ENCODE assay signal across 2 cellular contexts in the genomic region with DNA sequence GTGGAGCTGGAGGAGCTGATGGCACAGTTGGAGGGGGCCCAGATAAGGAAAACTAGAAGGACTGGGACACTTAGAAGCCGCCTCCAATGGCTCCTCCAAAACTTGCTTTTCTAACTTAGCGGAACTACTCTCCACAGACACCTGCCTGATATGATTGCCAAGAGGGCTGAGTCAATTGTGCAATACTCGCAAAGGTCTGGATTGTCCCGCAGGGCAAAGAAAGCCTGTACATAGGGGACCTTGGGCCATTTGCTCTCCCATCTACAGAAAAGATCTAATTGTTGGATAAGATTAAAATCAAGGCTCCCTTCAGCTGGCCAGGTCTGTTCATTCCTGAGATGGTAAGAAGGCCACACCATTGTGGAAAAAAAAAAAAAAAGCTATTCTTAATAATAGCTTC.
A peak's percentile ranks its signal among the peaks of the same experiment; 100 is the strongest.
TF ChIP-seq lines count a peak whose summit lies in the region.

No MANE protein-coding gene starts in this region.

TF ChIP-seq in H1, 55 proteins besides CTCF, POLR2A, EP300 and RAD21:
- peak; percentile 21; the same call in 1 of the 2 replicates for TF ChIP-seq CEBPB (IDR thresholded peaks at IDR 0.05; ENCODE audit: low read depth, low read length)
- TF ChIP-seq, protein P1, sequence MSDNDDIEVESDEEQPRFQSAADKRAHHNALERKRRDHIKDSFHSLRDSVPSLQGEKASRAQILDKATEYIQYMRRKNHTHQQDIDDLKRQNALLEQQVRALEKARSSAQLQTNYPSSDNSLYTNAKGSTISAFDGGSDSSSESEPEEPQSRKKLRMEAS (IDR thresholded peaks at IDR 0.05), result no peak
- TF ChIP-seq CBX5 (IDR thresholded peaks at IDR 0.05; ENCODE audit: low read depth, low read length), result no peak
- no peak for TF ChIP-seq EGR1 (IDR thresholded peaks at IDR 0.05; ENCODE audit: borderline replicate concordance, low read depth, low read length)

TF ChIP-seq in HepG2, 621 proteins besides CTCF, POLR2A, EP300 and RAD21 (continued from another document):
- TF ChIP-seq CEBPB (IDR thresholded peaks at IDR 0.05; ENCODE audit: borderline replicate concordance, low read depth, low read length), result peak; percentile 88
